19 cellular contexts compared by ENCODE assay signal in the genomic region with DNA sequence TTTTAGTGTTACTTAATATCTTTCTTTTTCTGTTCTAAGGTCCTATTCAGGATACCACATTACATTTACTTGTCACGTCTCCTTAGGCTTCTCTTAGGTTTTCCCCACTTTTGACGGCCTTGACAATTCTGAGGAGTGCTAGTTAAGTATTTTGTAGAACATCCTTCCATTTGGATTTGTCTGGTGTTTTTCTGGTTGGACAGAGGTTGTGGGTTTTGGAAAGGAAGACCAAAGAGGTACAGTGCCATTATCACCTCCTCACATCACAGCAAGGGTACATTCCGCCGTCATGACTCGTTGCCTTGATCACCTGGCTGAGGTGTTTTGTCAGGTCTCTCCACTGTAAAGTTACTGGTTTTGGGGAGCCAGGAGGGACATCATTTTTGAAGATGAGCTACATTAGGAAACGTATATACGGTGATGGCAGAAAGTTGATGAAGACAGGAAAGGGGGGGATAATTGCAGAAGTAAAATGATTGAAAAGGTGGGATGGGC.
"Had no signal": no experiment of that assay in that cellular context is flagged by ENCODE, and none has a peak within 500 bp of the region (broad histone marks: within the 10 kb centered on the region; RNA-seq: fewer than 3 reads in every experiment).

No MANE protein-coding gene starts in this region.

- H3K4me1 ChIP-seq: gastrocnemius medialis, thyroid gland had no signal

- H3K4me2 ChIP-seq: smooth muscle cell had no signal

- H3K36me3 ChIP-seq: neutrophil had no signal

- H3K4me3 ChIP-seq: dorsolateral prefrontal cortex, esophagus muscularis mucosa, gastrocnemius medialis, heart right ventricle, mucosa of descending colon, right atrium auricular region, smooth muscle cell, thyroid gland, upper lobe of right lung had no signal

- DNase-seq: cortex of kidney; dorsolateral prefrontal cortex; effector CD8-positive, alpha-beta T cell; gastrocnemius medialis; heart right ventricle; hypothalamus; mammary epithelial cell; mucosa of descending colon; naive thymus-derived CD8-positive, alpha-beta T cell; stimulated activated CD4-positive, alpha-beta T cell treated with anti-CD3 and anti-CD28 coated beads, Interleukin-2, amount 100 ng/mL, for 48 hours; stimulated activated naive CD4-positive, alpha-beta T cell treated with Interleukin-2 at 50 U/mL for 16 hours; thyroid gland; upper lobe of right lung had no signal

- H3K27me3 ChIP-seq: dorsolateral prefrontal cortex, esophagus muscularis mucosa, gastrocnemius medialis, heart right ventricle, neutrophil, right atrium auricular region, thyroid gland, upper lobe of right lung had no signal

- H3K9me3 ChIP-seq: esophagus muscularis mucosa, gastrocnemius medialis, heart right ventricle, mucosa of descending colon, neutrophil, right atrium auricular region, thyroid gland, upper lobe of right lung had no signal

- ATAC-seq: gastrocnemius medialis; heart right ventricle; left lobe of liver; mucosa of descending colon; naive thymus-derived CD8-positive, alpha-beta T cell had no signal

- H3K27ac ChIP-seq: dorsolateral prefrontal cortex, epithelial cell of prostate, esophagus muscularis mucosa, gastrocnemius medialis, neutrophil, right atrium auricular region, thyroid gland, upper lobe of right lung had no signal
